In the genomic region with DNA sequence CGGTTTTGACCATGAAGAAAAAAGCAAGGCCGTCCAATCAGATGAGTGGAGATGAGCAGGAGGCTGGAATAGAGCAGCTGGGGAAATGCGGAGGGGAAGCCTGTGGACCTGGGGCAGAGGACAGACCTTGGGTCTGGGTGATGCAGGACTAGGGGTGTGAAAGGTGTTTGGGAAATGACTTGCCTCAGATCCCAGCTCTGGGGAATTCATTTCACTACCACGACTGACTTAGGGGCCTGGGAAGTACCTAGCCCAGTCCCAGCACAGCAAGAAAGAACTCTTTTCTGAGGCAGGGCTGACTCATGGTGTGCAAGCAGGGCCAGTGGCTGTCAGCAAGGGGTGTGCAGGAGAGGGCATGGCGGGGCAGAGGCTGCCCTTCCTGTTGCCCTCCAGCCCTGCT, we compare ENCODE assay signal across 12 cellular contexts. TPM values are rescaled to one million over a fixed set of nuclear protein-coding genes. Genes with fewer than 3 reads are reported as not detected.
DNase-seq lines count a peak whose midpoint lies in the region; ATAC-seq and TF ChIP-seq lines count a peak whose summit lies in the region.
"Had no signal": no experiment of that assay in that cellular context is flagged by ENCODE, and none has a peak within 500 bp of the region (broad histone marks: within the 10 kb centered on the region; RNA-seq: fewer than 3 reads in every experiment).

No MANE protein-coding gene starts in this region.

- H3K4me3 Mint-ChIP-seq in activated T-cell treated with anti-CD3 and anti-CD28 coated beads, Interleukin-2, amount 50 U/mL, for 72 hours, result peak overlapping the region; percentile 75 to 84
- no peak overlapping the region for H3K4me3 Mint-ChIP-seq in chondrocyte (ENCODE audit: unreplicated experiment)
- H3K4me3 Mint-ChIP-seq: CD4-positive, alpha-beta T cell had no signal

- TF ChIP-seq CTCF in chondrocyte (IDR thresholded peaks at IDR 0.05), result no peak

- no peaks in the 10 kb centered on the region for H3K9me3 Mint-ChIP-seq in activated T-cell treated with anti-CD3 and anti-CD28 coated beads, Interleukin-2, amount 50 U/mL, for 72 hours
- H3K9me3 Mint-ChIP-seq in chondrocyte (ENCODE audit: low read depth), result no peaks in the 10 kb centered on the region
- H3K9me3 Mint-ChIP-seq: CD4-positive, alpha-beta T cell had no signal

- no peaks in the 10 kb centered on the region for H3K36me3 Mint-ChIP-seq in activated T-cell treated with anti-CD3 and anti-CD28 coated beads, Interleukin-2, amount 50 U/mL, for 72 hours (ENCODE audit: insufficient read depth in 2 of 2)
- no peaks in the 10 kb centered on the region for H3K36me3 Mint-ChIP-seq in chondrocyte (ENCODE audit: low read depth)

- in situ Hi-C loops in KBM-7 (cut with MboI; ENCODE audit: low pct_unique_long_range_greater_than_20kb, low sequenced_read_pairs), result no loop called here

- intact Hi-C loops in cardiac septum (cut with DNase I), result no loop called here

- H3K27ac Mint-ChIP-seq in activated T-cell treated with anti-CD3 and anti-CD28 coated beads, Interleukin-2, amount 50 U/mL, for 72 hours, result peak overlapping the region; percentile 75
- no peak overlapping the region for H3K27ac Mint-ChIP-seq in chondrocyte (ENCODE audit: unreplicated experiment)
- H3K27ac Mint-ChIP-seq: CD4-positive, alpha-beta T cell had no signal

- peak; percentile 79 for ATAC-seq in HG02870 (IDR thresholded peaks at IDR 0.05; ENCODE audit: unreplicated experiment)
- peak; percentile 97 for ATAC-seq in activated T-cell treated with anti-CD3 and anti-CD28 coated beads, Interleukin-2, amount 50 U/mL, for 72 hours (replicated peaks in 1 of 2)

- H3K4me1 Mint-ChIP-seq in activated T-cell treated with anti-CD3 and anti-CD28 coated beads, Interleukin-2, amount 50 U/mL, for 72 hours (ENCODE audit: low read depth), result peaks cover 60% of the 10 kb centered on the region
- peaks cover 3% of the 10 kb centered on the region for H3K4me1 Mint-ChIP-seq in chondrocyte (ENCODE audit: low read depth)

- DNase-seq in stimulated activated CD4-positive, alpha-beta T cell treated with anti-CD3 and anti-CD28 coated beads, TNF-alpha, amount 100 ng/mL, for 48 hours (ENCODE audit: low read depth in 3 of 3), result peak in 2 of 3 donors; percentile 38 to 47
- DNase-seq in stimulated activated CD4-positive, alpha-beta T cell treated with anti-CD3 and anti-CD28 coated beads, Interleukin-2, amount 100 ng/mL, for 48 hours, result no peak
- DNase-seq in activated T-cell treated with anti-CD3 and anti-CD28 coated beads, Interleukin-2, amount 50 U/mL, for 72 hours, result peak; percentile 68 to 76
- DNase-seq in cardiac septum (ENCODE audit: low spot score), result no peak
- no peak for DNase-seq in chondrocyte (ENCODE audit: low spot score)
- DNase-seq in GM19238 (ENCODE audit: insufficient read length, low spot score), result no peak
- DNase-seq in KBM-7, result no peak
- DNase-seq: CD4-positive, alpha-beta T cell; NCI-H1436 had no signal

- H3K27me3 Mint-ChIP-seq in activated T-cell treated with anti-CD3 and anti-CD28 coated beads, Interleukin-2, amount 50 U/mL, for 72 hours (ENCODE audit: low read depth), result no peaks in the 10 kb centered on the region
- H3K27me3 Mint-ChIP-seq in chondrocyte (ENCODE audit: low read depth), result peaks cover 3% of the 10 kb centered on the region
- H3K27me3 Mint-ChIP-seq: CD4-positive, alpha-beta T cell had no signal

RNA-seq across cellular contexts. Expression of gene DNAI2, which starts 14.8 kb away (rescaled TPM):
- 1 to 10 TPM; 1.4 TPM for total RNA-seq in activated T-cell treated with anti-CD3 and anti-CD28 coated beads, Interleukin-2, amount 50 U/mL, for 72 hours
- not detected for total RNA-seq in cardiac septum
- not detected in 3 replicates for total RNA-seq in chondrocyte
- total RNA-seq: right atrium auricular region, urinary bladder had no signal

RNA-seq across cellular contexts. Expression of gene KIF19, which starts 37.2 kb away (rescaled TPM):
- total RNA-seq in activated T-cell treated with anti-CD3 and anti-CD28 coated beads, Interleukin-2, amount 50 U/mL, for 72 hours, result under 1 TPM in 1 of 2 donors, not detected in 1; 0.25 TPM
- total RNA-seq in cardiac septum, result 0.08 TPM
- not detected in 3 replicates for total RNA-seq in chondrocyte

Comparison
In these comparisons a context has a peak if more than half of its experiments do, and no peak if none do; other contexts are left out.
1. DNase-seq: peak in stimulated activated CD4-positive, alpha-beta T cell treated with anti-CD3 and anti-CD28 coated beads, TNF-alpha, amount 100 ng/mL, for 48 hours (2 of 3) and activated T-cell treated with anti-CD3 and anti-CD28 coated beads, Interleukin-2, amount 50 U/mL, for 72 hours (2 of 2); none in stimulated activated CD4-positive, alpha-beta T cell treated with anti-CD3 and anti-CD28 coated beads, Interleukin-2, amount 100 ng/mL, for 48 hours (0 of 2), cardiac septum (single experiment), chondrocyte (single experiment), GM19238 (single experiment) and KBM-7 (single experiment).